1 cellular context compared by ENCODE assay signal in genomic region chr1:201945157-201945556, GRCh38.
TF ChIP-seq lines count a peak whose summit lies in the region.

No MANE protein-coding gene starts in this region.

TF ChIP-seq in HepG2, 621 proteins besides CTCF, POLR2A, EP300 and RAD21:
- no peak for TF ChIP-seq ZNF512B (CRISPR knock-in tag; IDR thresholded peaks at IDR 0.05; ENCODE audit: borderline replicate concordance)
- peak; percentile 90 for TF ChIP-seq ZNF652 (CRISPR knock-in tag; IDR thresholded peaks at IDR 0.05; ENCODE audit: borderline replicate concordance, low read depth)
